ENCODE assay signal across 18 cellular contexts in the genomic region with DNA sequence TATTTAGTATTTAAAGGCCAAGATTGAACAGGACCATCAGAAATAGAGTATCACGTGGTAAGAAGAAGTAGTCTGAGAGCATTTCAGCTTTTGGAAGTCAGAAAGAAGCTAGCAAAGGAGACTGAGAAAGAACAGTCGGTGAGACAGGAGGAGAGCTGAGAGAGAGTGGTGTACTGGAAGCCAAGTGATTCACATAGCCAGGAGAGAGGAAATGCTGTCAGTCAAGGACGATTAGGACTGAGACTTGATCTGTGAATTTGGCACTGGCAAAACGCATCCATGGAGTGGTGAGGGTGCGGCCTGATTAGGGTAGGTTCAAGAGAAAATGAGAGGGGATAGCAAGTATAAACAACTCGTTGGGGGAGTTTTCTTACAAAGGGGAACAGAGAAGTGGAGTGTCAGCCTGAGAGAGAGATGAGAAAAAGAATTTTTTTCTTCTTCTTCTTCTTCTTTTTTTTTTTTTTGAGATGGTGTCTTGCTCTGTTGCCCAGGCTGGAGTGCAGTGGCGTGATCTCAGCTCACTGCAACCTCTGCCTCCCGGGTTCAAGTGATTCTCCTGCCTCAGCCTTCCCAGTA. TPM values are rescaled to one million over a fixed set of nuclear protein-coding genes. Genes with fewer than 3 reads are reported as not detected.
DNase-seq lines count a peak whose midpoint lies in the region; ATAC-seq and TF ChIP-seq lines count a peak whose summit lies in the region.
"Had no signal": no experiment of that assay in that cellular context is flagged by ENCODE, and none has a peak within 500 bp of the region (broad histone marks: within the 10 kb centered on the region; RNA-seq: fewer than 3 reads in every experiment).

No MANE protein-coding gene starts in this region.

- peaks cover 14% of the 10 kb centered on the region for H3K4me1 Mint-ChIP-seq in T-helper 17 cell
- H3K4me1 Mint-ChIP-seq in stimulated activated effector memory CD8-positive, alpha-beta T cell treated with anti-CD3 and anti-CD28 coated beads, Interleukin-12 subunit alpha, Interleukin-12 subunit beta, amount 100 ng/mL, for 72 hours = peaks cover 24% of the 10 kb centered on the region
- H3K4me1 Mint-ChIP-seq: GM23338 had no signal

- no peak overlapping the region for H3K4me3 ChIP-seq in hepatocyte
- H3K4me3 ChIP-seq: adrenal gland, GM23338, left lung, spleen, tibial artery had no signal

- no peaks in the 10 kb centered on the region for H3K27me3 Mint-ChIP-seq in T-helper 17 cell

- H3K36me3 Mint-ChIP-seq in T-helper 17 cell (ENCODE audit: low read depth) = peaks cover 34% of the 10 kb centered on the region
- no peaks in the 10 kb centered on the region for H3K36me3 Mint-ChIP-seq in stimulated activated effector memory CD8-positive, alpha-beta T cell treated with anti-CD3 and anti-CD28 coated beads, Interleukin-12 subunit alpha, Interleukin-12 subunit beta, amount 100 ng/mL, for 72 hours

- intact Hi-C loops in left cardiac atrium (cut with DNase I) = loop anchor here in 1 of 2 donors (10.0 kb wide), 1 partner anchor 70 kb away; no protein-coding TSS in a partner anchor
- intact Hi-C loops in Right ventricle myocardium superior (cut with DNase I) = no loop called here

- H3K79me2 ChIP-seq in hepatocyte = peaks cover 80% of the 10 kb centered on the region

- no peak overlapping the region for H2AFZ ChIP-seq in hepatocyte
- H2AFZ ChIP-seq: GM23338 had no signal

- no peaks in the 10 kb centered on the region for H3K9me2 ChIP-seq in hepatocyte (replicated peaks; ENCODE audit: insufficient read depth)

- no peak for TF ChIP-seq CTCF in hepatocyte (IDR thresholded peaks at IDR 0.05; ENCODE audit: poor library complexity)

- peaks cover 6% of the 10 kb centered on the region for H3K36me3 ChIP-seq in hepatocyte (replicated peaks; ENCODE audit: insufficient read depth, low read depth)

- ATAC-seq in left cardiac atrium (peak; percentile 59 to 81), Right ventricle myocardium superior (ENCODE audit: poor library complexity) (no peak), T-helper 17 cell (no peak), HG03521 (IDR thresholded peaks at IDR 0.05; ENCODE audit: unreplicated experiment) (no peak), GM19397 (IDR thresholded peaks at IDR 0.05; ENCODE audit: unreplicated experiment) (no peak)
- no peak for ATAC-seq in stimulated activated effector memory CD8-positive, alpha-beta T cell treated with anti-CD3 and anti-CD28 coated beads, Interleukin-12 subunit alpha, Interleukin-12 subunit beta, amount 100 ng/mL, for 72 hours
- ATAC-seq: GM23338, left lung, WTC11 had no signal

- DNase-seq in left cardiac atrium = no peak
- DNase-seq in Right ventricle myocardium superior = no peak
- no peak for DNase-seq in T-helper 17 cell
- DNase-seq in hepatocyte (ENCODE audit: low spot score) = no peak
- DNase-seq in stimulated activated effector memory CD8-positive, alpha-beta T cell treated with anti-CD3 and anti-CD28 coated beads, Interleukin-12 subunit alpha, Interleukin-12 subunit beta, amount 100 ng/mL, for 72 hours (ENCODE audit: low spot score in 2 of 2) = no peak
- no peak for DNase-seq in hippocampal formation (lab: John Stamatoyannopoulos, UW)
- DNase-seq: cerebellar nuclear complex, left lung, NCI-H187 treated with DMSO at 0.1 percent for 48 hours, RPMI8226, spleen, SW 1271, tibial artery had no signal

- no peaks in the 10 kb centered on the region for H4K20me1 ChIP-seq in hepatocyte (ENCODE audit: insufficient read depth, poor library complexity, severe bottlenecking)

- H3K27me3 ChIP-seq in hepatocyte = no peaks in the 10 kb centered on the region
- H3K27me3 ChIP-seq: adrenal gland, left lung, spleen, tibial artery had no signal

- no peak overlapping the region for H3K4me3 Mint-ChIP-seq in T-helper 17 cell
- H3K4me3 Mint-ChIP-seq in stimulated activated effector memory CD8-positive, alpha-beta T cell treated with anti-CD3 and anti-CD28 coated beads, Interleukin-12 subunit alpha, Interleukin-12 subunit beta, amount 100 ng/mL, for 72 hours = no peak overlapping the region
- H3K4me3 Mint-ChIP-seq: GM23338, WTC11 had no signal

- peaks cover 17% of the 10 kb centered on the region for H3K9me3 Mint-ChIP-seq in stimulated activated effector memory CD8-positive, alpha-beta T cell treated with anti-CD3 and anti-CD28 coated beads, Interleukin-12 subunit alpha, Interleukin-12 subunit beta, amount 100 ng/mL, for 72 hours

- peak overlapping the region; percentile 10 for H3K27ac Mint-ChIP-seq in T-helper 17 cell
- peak overlapping the region; percentile 74 for H3K27ac Mint-ChIP-seq in stimulated activated effector memory CD8-positive, alpha-beta T cell treated with anti-CD3 and anti-CD28 coated beads, Interleukin-12 subunit alpha, Interleukin-12 subunit beta, amount 100 ng/mL, for 72 hours
- H3K27ac Mint-ChIP-seq: GM23338 had no signal

- WGBS in hepatocyte (ENCODE audit: low lambda C conversion rate, missing lambda C conversion rate) = 97% methylated on average over 8 of the region's 8 CpGs

- H3K27ac ChIP-seq in hepatocyte = peak overlapping the region; percentile 9
- H3K27ac ChIP-seq: left lung, tibial artery had no signal

- H3K4me1 ChIP-seq in hepatocyte (ENCODE audit: insufficient read depth) = no peaks in the 10 kb centered on the region
- H3K4me1 ChIP-seq: adrenal gland, left lung, spleen, tibial artery had no signal

- peaks cover 18% of the 10 kb centered on the region for H3K9me3 ChIP-seq in T-helper 17 cell (ENCODE audit: control insufficient read depth, low read length, poor library complexity, severe bottlenecking)
- no peaks in the 10 kb centered on the region for H3K9me3 ChIP-seq in hepatocyte (ENCODE audit: low read depth)

- H3K4me2 ChIP-seq in hepatocyte = no peak overlapping the region
- H3K4me2 ChIP-seq: GM23338 had no signal

RNA-seq across cellular contexts. Expression of gene CHD2, which starts 44.9 kb away (rescaled TPM):
- total RNA-seq in left cardiac atrium (10 to 100 TPM; 59.8 to 63.2 TPM), Right ventricle myocardium superior (43.5 TPM), T-helper 17 cell (100 to 1,000 TPM; 505 to 520 TPM), hepatocyte (101 and 133 TPM in 2 replicates)
- 49.3 and 68.3 TPM in 2 replicates for polyA plus RNA-seq in hepatocyte

Comparison
In these comparisons a context has a peak if more than half of its experiments do, and no peak if none do; other contexts are left out.
1. ATAC-seq: peak in left cardiac atrium (2 of 2); none in Right ventricle myocardium superior (single experiment), T-helper 17 cell (single experiment), stimulated activated effector memory CD8-positive, alpha-beta T cell treated with anti-CD3 and anti-CD28 coated beads, Interleukin-12 subunit alpha, Interleukin-12 subunit beta, amount 100 ng/mL, for 72 hours (single experiment), HG03521 (single experiment) and GM19397 (single experiment).